In the genomic region with DNA sequence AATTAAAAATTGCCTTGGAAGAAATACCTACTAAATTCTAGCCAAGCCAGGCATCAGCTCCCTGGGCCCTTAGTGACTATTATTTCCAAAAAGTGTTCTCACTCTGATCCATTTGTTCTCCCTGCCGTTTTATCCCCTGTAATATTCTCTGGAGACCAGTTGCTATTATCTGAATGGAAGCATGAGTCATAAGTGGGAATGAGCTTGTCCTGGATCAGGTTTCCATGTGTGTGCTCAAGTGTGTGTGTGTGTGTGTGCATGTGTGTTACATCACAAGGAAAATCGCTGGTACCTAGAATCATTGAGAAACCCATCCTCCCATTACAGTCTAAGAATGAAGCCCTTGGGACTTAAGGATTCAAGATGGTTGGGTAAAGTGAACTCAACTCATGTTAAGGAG, we compare ENCODE assay signal across 10 cellular contexts.
DNase-seq lines count a peak whose midpoint lies in the region; ATAC-seq, FAIRE-seq and TF ChIP-seq lines count a peak whose summit lies in the region.
"Had no signal": no experiment of that assay in that cellular context is flagged by ENCODE, and none has a peak within 500 bp of the region (broad histone marks: within the 10 kb centered on the region; RNA-seq: fewer than 3 reads in every experiment).

No MANE protein-coding gene starts in this region.

- TF ChIP-seq CTCF in RWPE1 (conservative IDR thresholded peaks at IDR 0.05; ENCODE audit: low read depth) (no peak), left ventricle myocardium inferior (IDR thresholded peaks at IDR 0.05; ENCODE audit: borderline replicate concordance) (no peak)

- intact Hi-C loops in left ventricle myocardium inferior (cut with micrococcal nuclease): no loop called here

- FAIRE-seq in small intestine (lab: Jason Lieb, UNC): no peak

- no peaks in the 10 kb centered on the region for H3K36me3 ChIP-seq in BLaER1
- no peaks in the 10 kb centered on the region for H3K36me3 ChIP-seq in left ventricle myocardium inferior
- no peaks in the 10 kb centered on the region for H3K36me3 ChIP-seq in small intestine (ENCODE audit: control insufficient read depth in 2 of 2, insufficient read depth in 2 of 2, low read length in 2 of 2)
- H3K36me3 ChIP-seq: thoracic aorta had no signal

- H3K27me3 Mint-ChIP-seq in stimulated activated naive CD8-positive, alpha-beta T cell treated with anti-CD3 and anti-CD28 coated beads, Interleukin-15, amount 100 ng/mL, for 72 hours: no peaks in the 10 kb centered on the region

- H3K4me3 ChIP-seq in BLaER1 (no peak overlapping the region), left ventricle myocardium inferior (no peak overlapping the region), small intestine (ENCODE audit: low read depth in 1 of 2, low read length in 2 of 2) (no peak overlapping the region)
- H3K4me3 ChIP-seq: thoracic aorta had no signal

- WGBS in small intestine, 3 donors: 32 to 58% (median 52%) methylated on average over 2 of the region's 2 CpGs

- H3K27me3 ChIP-seq in BLaER1 (no peaks in the 10 kb centered on the region), left ventricle myocardium inferior (ENCODE audit: low read depth) (no peaks in the 10 kb centered on the region), small intestine (ENCODE audit: control insufficient read depth in 2 of 2, insufficient read depth in 2 of 2, low read length in 2 of 2) (no peaks in the 10 kb centered on the region)

- CTCF ChIA-PET in RWPE1 (lab: Yijun Ruan, JAX): interaction anchor here (0.5 to 1.5 kb wide), 2 partner anchors 9 to 30 kb away, joined by 4 read pairs; no protein-coding TSS in a partner anchor

- peak overlapping the region; percentile 86 for H3K4me2 ChIP-seq in BLaER1

- no peak for ATAC-seq in stimulated activated naive CD8-positive, alpha-beta T cell treated with anti-CD3 and anti-CD28 coated beads, Interleukin-15, amount 100 ng/mL, for 72 hours

- H4K20me1 ChIP-seq in BLaER1: no peaks in the 10 kb centered on the region

- H3K9me3 ChIP-seq in BLaER1: no peaks in the 10 kb centered on the region; the same call in 1 of the 2 replicates
- H3K9me3 ChIP-seq in left ventricle myocardium inferior (replicated peaks): no peaks in the 10 kb centered on the region
- H3K9me3 ChIP-seq in small intestine (ENCODE audit: control insufficient read depth, low read depth): no peaks in the 10 kb centered on the region
- H3K9me3 ChIP-seq: thoracic aorta had no signal

- no peak overlapping the region for H3K4me3 Mint-ChIP-seq in stimulated activated naive CD8-positive, alpha-beta T cell treated with anti-CD3 and anti-CD28 coated beads, Interleukin-15, amount 100 ng/mL, for 72 hours
- H3K4me3 Mint-ChIP-seq: activated CD4-positive, alpha-beta T cell treated with anti-CD3 and anti-CD28 coated beads, Interleukin-2, amount 10 ng/mL, durations not matched to agents 24 days and 14 days had no signal

- peak overlapping the region in 1 of 2 donors; percentile 80 for H3K27ac Mint-ChIP-seq in stimulated activated naive CD8-positive, alpha-beta T cell treated with anti-CD3 and anti-CD28 coated beads, Interleukin-15, amount 100 ng/mL, for 72 hours
- H3K27ac Mint-ChIP-seq: activated CD4-positive, alpha-beta T cell treated with anti-CD3 and anti-CD28 coated beads, Interleukin-2, amount 10 ng/mL, durations not matched to agents 24 days and 14 days had no signal

- no peaks in the 10 kb centered on the region for H3K9me3 Mint-ChIP-seq in stimulated activated naive CD8-positive, alpha-beta T cell treated with anti-CD3 and anti-CD28 coated beads, Interleukin-15, amount 100 ng/mL, for 72 hours

- H3K9ac ChIP-seq in BLaER1: no peak overlapping the region

- POLR2A ChIA-PET in RWPE1 (lab: Yijun Ruan, JAX; ENCODE audit: low non-redundant PET): no interaction called here

- H3K4me1 ChIP-seq in BLaER1 (peaks cover 100% of the 10 kb centered on the region), left ventricle myocardium inferior (peaks cover 21% of the 10 kb centered on the region), small intestine (ENCODE audit: control insufficient read depth in 2 of 2, insufficient read depth in 1 of 2, low read depth in 1 of 2, low read length in 1 of 2) (no peaks in the 10 kb centered on the region)

- H3K4me1 Mint-ChIP-seq in stimulated activated naive CD8-positive, alpha-beta T cell treated with anti-CD3 and anti-CD28 coated beads, Interleukin-15, amount 100 ng/mL, for 72 hours: peaks cover 28% of the 10 kb centered on the region

- DNase-seq in NCI-H128 (lab: John Stamatoyannopoulos, UW; ENCODE audit: unreplicated experiment) (peak; percentile 53), RWPE1 (ENCODE audit: low spot score) (peak; percentile 14), left ventricle myocardium inferior (no peak), medulla oblongata (ENCODE audit: extremely low spot score) (no peak), small intestine (no peak)
- no peak for DNase-seq in stimulated activated naive CD8-positive, alpha-beta T cell treated with anti-CD3 and anti-CD28 coated beads, Interleukin-15, amount 100 ng/mL, for 72 hours
- DNase-seq in effector CD4-positive, alpha-beta T cell: no peak
- DNase-seq: activated CD4-positive, alpha-beta T cell treated with anti-CD3 and anti-CD28 coated beads, Interleukin-2, amount 10 ng/mL, durations not matched to agents 24 days and 14 days had no signal

- peak overlapping the region; percentile 83; the same call in 1 of the 2 replicates for H3K27ac ChIP-seq in BLaER1
- no peak overlapping the region for H3K27ac ChIP-seq in RWPE1
- peak overlapping the region; percentile 38 for H3K27ac ChIP-seq in left ventricle myocardium inferior (replicated peaks)
- H3K27ac ChIP-seq in small intestine (ENCODE audit: low read depth in 1 of 2, low read length in 1 of 2): no peak overlapping the region
- H3K27ac ChIP-seq: thoracic aorta had no signal

Comparison
In these comparisons a context has a peak if more than half of its experiments do, and no peak if none do; other contexts are left out.
1. H3K27ac ChIP-seq: peak in BLaER1 (single experiment) and left ventricle myocardium inferior (single experiment); none in RWPE1 (single experiment) and small intestine (0 of 2).
2. DNase-seq: peak in NCI-H128 (single experiment) and RWPE1 (single experiment); none in left ventricle myocardium inferior (single experiment), medulla oblongata (single experiment), stimulated activated naive CD8-positive, alpha-beta T cell treated with anti-CD3 and anti-CD28 coated beads, Interleukin-15, amount 100 ng/mL, for 72 hours (0 of 2), small intestine (single experiment) and effector CD4-positive, alpha-beta T cell (single experiment).